33 cellular contexts compared by ENCODE assay signal in the genomic region with DNA sequence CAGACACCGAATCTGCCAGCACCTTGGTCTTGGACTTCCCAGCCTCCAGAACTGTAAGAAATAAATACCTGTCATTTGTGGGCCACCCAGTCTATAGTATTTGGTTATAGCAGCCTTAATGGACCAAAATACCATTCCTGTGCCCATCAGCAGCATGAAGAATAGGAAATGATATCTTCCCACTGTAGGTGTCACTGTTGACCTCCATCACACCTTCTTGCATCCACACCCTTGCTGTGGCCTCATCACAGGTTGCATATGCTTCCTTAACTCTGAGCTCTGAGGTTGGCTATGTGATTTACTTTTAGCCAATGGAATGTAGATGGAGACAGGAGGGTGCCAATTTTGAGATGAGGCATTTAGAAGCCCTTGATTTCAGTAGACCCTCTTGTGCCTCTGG.
"Had no signal": no experiment of that assay in that cellular context is flagged by ENCODE, and none has a peak within 500 bp of the region (broad histone marks: within the 10 kb centered on the region; RNA-seq: fewer than 3 reads in every experiment).

No MANE protein-coding gene starts in this region.

- DNase-seq: activated CD4-positive, alpha-beta memory T cell treated with anti-CD3 and anti-CD28 coated beads for 36 hours; activated CD4-positive, alpha-beta T cell treated with anti-CD3 and anti-CD28 coated beads, Interleukin-2, amount 10 ng/mL, durations not matched to agents 24 days and 14 days; activated CD4-positive, CD25-positive, alpha-beta regulatory T cell treated with anti-CD3 and anti-CD28 coated beads, Interleukin-2, amount 50 U/mL, for 72 hours; activated CD8-positive, alpha-beta memory T cell treated with anti-CD3 and anti-CD28 coated beads, Interleukin-2, amount 50 U/mL, for 4 hours; activated gamma-delta T cell; activated naive CD4-positive, alpha-beta T cell treated with anti-CD3 and anti-CD28 coated beads, Interleukin-2, amount 10 ng/mL, durations not matched to agents 7 days and 5 days; activated naive CD8-positive, alpha-beta T cell treated with anti-CD3 and anti-CD28 coated beads, Interleukin-2, amount 10 ng/mL, durations not matched to agents 7 days and 5 days; activated T-cell treated with anti-CD3 and anti-CD28 coated beads, Interleukin-2, amount 50 U/mL, for 1 hour; cerebellar nuclear complex; colonic mucosa; effector memory CD4-positive, alpha-beta T cell; erythroblast; gastrocnemius medialis; glutamatergic neuron; left cardiac atrium; small intestine; stimulated activated CD4-positive, alpha-beta T cell treated with anti-CD3 and anti-CD28 coated beads, Interleukin-1b, Interleukin-23, amount 100 ng/mL, for 48 hours; stimulated activated CD4-positive, alpha-beta T cell treated with anti-CD3 and anti-CD28 coated beads, Interleukin-4, amount 100 ng/mL, for 4 hours; stimulated activated CD8-positive, alpha-beta memory T cell treated with anti-CD3 and anti-CD28 coated beads, Interleukin-4, amount 100 ng/mL, for 48 hours; stimulated activated naive CD8-positive, alpha-beta T cell treated with anti-CD3 and anti-CD28 coated beads, Interleukin-15, amount 100 ng/mL, for 72 hours; T-helper 9 cell; thyroid gland; upper lobe of left lung had no signal

- H3K4me3 Mint-ChIP-seq: activated CD4-positive, alpha-beta memory T cell treated with anti-CD3 and anti-CD28 coated beads for 36 hours; activated CD4-positive, alpha-beta T cell treated with anti-CD3 and anti-CD28 coated beads, Interleukin-2, amount 10 ng/mL, durations not matched to agents 24 days and 14 days; activated naive CD4-positive, alpha-beta T cell treated with anti-CD3 and anti-CD28 coated beads, Interleukin-2, amount 10 ng/mL, durations not matched to agents 7 days and 5 days; activated naive CD8-positive, alpha-beta T cell treated with anti-CD3 and anti-CD28 coated beads, Interleukin-2, amount 10 ng/mL, durations not matched to agents 7 days and 5 days; brain; natural killer cell treated with Interleukin-12 subunit alpha and Interleukin-12 subunit beta and Interleukin-15 and Interleukin-18, amount 100 ng/mL, for 72 hours; stimulated activated memory B cell treated with anti-CD40 and anti-IgM and Interleukin-4, amounts not matched to agents 10 μg/mL and 1 μg/mL and 100 μg/mL, for 72 hours; stimulated activated naive CD8-positive, alpha-beta T cell treated with anti-CD3 and anti-CD28 coated beads, Interleukin-15, amount 100 ng/mL, for 72 hours; T-helper 1 cell treated with Interleukin-12 subunit alpha and Interleukin-12 subunit beta and Interleukin-4 antibody, amounts not matched to agents 30 μg/mL and 1 μg/mL, for 36 hours had no signal

- FAIRE-seq: keratinocyte, small intestine, TTC549 had no signal

- H3K27ac Mint-ChIP-seq: activated CD4-positive, alpha-beta memory T cell treated with anti-CD3 and anti-CD28 coated beads for 36 hours; activated CD4-positive, alpha-beta T cell treated with anti-CD3 and anti-CD28 coated beads, Interleukin-2, amount 10 ng/mL, durations not matched to agents 24 days and 14 days; activated naive CD4-positive, alpha-beta T cell treated with anti-CD3 and anti-CD28 coated beads, Interleukin-2, amount 10 ng/mL, durations not matched to agents 7 days and 5 days; activated naive CD8-positive, alpha-beta T cell treated with anti-CD3 and anti-CD28 coated beads, Interleukin-2, amount 10 ng/mL, durations not matched to agents 7 days and 5 days; brain; natural killer cell treated with Interleukin-12 subunit alpha and Interleukin-12 subunit beta and Interleukin-15 and Interleukin-18, amount 100 ng/mL, for 72 hours; stimulated activated memory B cell treated with anti-CD40 and anti-IgM and Interleukin-4, amounts not matched to agents 10 μg/mL and 1 μg/mL and 100 μg/mL, for 72 hours; stimulated activated naive CD8-positive, alpha-beta T cell treated with anti-CD3 and anti-CD28 coated beads, Interleukin-15, amount 100 ng/mL, for 72 hours; T-helper 1 cell treated with Interleukin-12 subunit alpha and Interleukin-12 subunit beta and Interleukin-4 antibody, amounts not matched to agents 30 μg/mL and 1 μg/mL, for 36 hours had no signal

- H3K4me3 ChIP-seq: ascending aorta, cardiac muscle cell, colonic mucosa, gastrocnemius medialis, thyroid gland, upper lobe of left lung, vagina had no signal

- H3K9me3 Mint-ChIP-seq: activated CD4-positive, alpha-beta memory T cell treated with anti-CD3 and anti-CD28 coated beads for 36 hours; activated CD4-positive, alpha-beta T cell treated with anti-CD3 and anti-CD28 coated beads, Interleukin-2, amount 10 ng/mL, durations not matched to agents 24 days and 14 days; activated naive CD4-positive, alpha-beta T cell treated with anti-CD3 and anti-CD28 coated beads, Interleukin-2, amount 10 ng/mL, durations not matched to agents 7 days and 5 days; natural killer cell treated with Interleukin-12 subunit alpha and Interleukin-12 subunit beta and Interleukin-15 and Interleukin-18, amount 100 ng/mL, for 72 hours; stimulated activated naive CD8-positive, alpha-beta T cell treated with anti-CD3 and anti-CD28 coated beads, Interleukin-15, amount 100 ng/mL, for 72 hours had no signal

- H3K27ac ChIP-seq: ascending aorta, cardiac muscle cell, colonic mucosa, gastrocnemius medialis, thyroid gland, upper lobe of left lung, vagina, VCaP had no signal

- H3K36me3 ChIP-seq: ascending aorta, cardiac muscle cell, colonic mucosa, gastrocnemius medialis, thyroid gland, upper lobe of left lung, vagina had no signal

- H3K27me3 Mint-ChIP-seq: activated CD4-positive, alpha-beta T cell treated with anti-CD3 and anti-CD28 coated beads, Interleukin-2, amount 10 ng/mL, durations not matched to agents 24 days and 14 days; activated naive CD4-positive, alpha-beta T cell treated with anti-CD3 and anti-CD28 coated beads, Interleukin-2, amount 10 ng/mL, durations not matched to agents 7 days and 5 days; activated naive CD8-positive, alpha-beta T cell treated with anti-CD3 and anti-CD28 coated beads, Interleukin-2, amount 10 ng/mL, durations not matched to agents 7 days and 5 days; stimulated activated memory B cell treated with anti-CD40 and anti-IgM and Interleukin-4, amounts not matched to agents 10 μg/mL and 1 μg/mL and 100 μg/mL, for 72 hours had no signal

- H3K9me3 ChIP-seq: ascending aorta, colonic mucosa, gastrocnemius medialis, thyroid gland, upper lobe of left lung, vagina had no signal

- H3K4me1 ChIP-seq: ascending aorta, colonic mucosa, gastrocnemius medialis, thyroid gland, upper lobe of left lung, vagina had no signal

- H3K36me3 Mint-ChIP-seq: activated CD4-positive, alpha-beta memory T cell treated with anti-CD3 and anti-CD28 coated beads for 36 hours; activated naive CD4-positive, alpha-beta T cell treated with anti-CD3 and anti-CD28 coated beads, Interleukin-2, amount 10 ng/mL, durations not matched to agents 7 days and 5 days; activated naive CD8-positive, alpha-beta T cell treated with anti-CD3 and anti-CD28 coated beads, Interleukin-2, amount 10 ng/mL, durations not matched to agents 7 days and 5 days; brain; natural killer cell treated with Interleukin-12 subunit alpha and Interleukin-12 subunit beta and Interleukin-15 and Interleukin-18, amount 100 ng/mL, for 72 hours; stimulated activated memory B cell treated with anti-CD40 and anti-IgM and Interleukin-4, amounts not matched to agents 10 μg/mL and 1 μg/mL and 100 μg/mL, for 72 hours had no signal

- H3K27me3 ChIP-seq: ascending aorta, cardiac muscle cell, colonic mucosa, gastrocnemius medialis, thyroid gland, upper lobe of left lung, vagina had no signal

- H3K4me1 Mint-ChIP-seq: activated CD4-positive, alpha-beta T cell treated with anti-CD3 and anti-CD28 coated beads, Interleukin-2, amount 10 ng/mL, durations not matched to agents 24 days and 14 days; activated naive CD4-positive, alpha-beta T cell treated with anti-CD3 and anti-CD28 coated beads, Interleukin-2, amount 10 ng/mL, durations not matched to agents 7 days and 5 days; activated naive CD8-positive, alpha-beta T cell treated with anti-CD3 and anti-CD28 coated beads, Interleukin-2, amount 10 ng/mL, durations not matched to agents 7 days and 5 days; stimulated activated memory B cell treated with anti-CD40 and anti-IgM and Interleukin-4, amounts not matched to agents 10 μg/mL and 1 μg/mL and 100 μg/mL, for 72 hours; stimulated activated naive CD8-positive, alpha-beta T cell treated with anti-CD3 and anti-CD28 coated beads, Interleukin-15, amount 100 ng/mL, for 72 hours had no signal
